In genomic region chr16:4886151-4886550, GRCh38 we compare ENCODE assay signal across 28 cellular contexts. TPM values are rescaled to one million over a fixed set of nuclear protein-coding genes. Genes with fewer than 3 reads are reported as not detected.
"Had no signal": no experiment of that assay in that cellular context is flagged by ENCODE, and none has a peak within 500 bp of the region (broad histone marks: within the 10 kb centered on the region; RNA-seq: fewer than 3 reads in every experiment).

No MANE protein-coding gene starts in this region.

- FAIRE-seq: colon, endothelial cell of umbilical vein, frontal cortex had no signal

- H3K27ac Mint-ChIP-seq: activated CD4-positive, alpha-beta memory T cell treated with anti-CD3 and anti-CD28 coated beads, Interleukin-2, amount 10 ng/mL, durations not matched to agents 7 days and 5 days; activated CD4-positive, alpha-beta T cell treated with anti-CD3 and anti-CD28 coated beads, Interleukin-2, amount 10 ng/mL, durations not matched to agents 24 days and 14 days; activated naive CD4-positive, alpha-beta T cell treated with anti-CD3 and anti-CD28 coated beads, Interleukin-2, amount 50 U/mL, for 24 hours; activated T-cell treated with anti-CD3 and anti-CD28 coated beads, Interleukin-2, amount 50 U/mL, for 72 hours; T-cell had no signal

- H3K27me3 ChIP-seq: brain microvascular endothelial cell, esophagus muscularis mucosa, sigmoid colon, testis, upper lobe of left lung had no signal

- H3K9me3 Mint-ChIP-seq: activated CD4-positive, alpha-beta memory T cell treated with anti-CD3 and anti-CD28 coated beads, Interleukin-2, amount 10 ng/mL, durations not matched to agents 7 days and 5 days; activated CD4-positive, alpha-beta T cell treated with anti-CD3 and anti-CD28 coated beads, Interleukin-2, amount 10 ng/mL, durations not matched to agents 24 days and 14 days; activated naive CD4-positive, alpha-beta T cell treated with anti-CD3 and anti-CD28 coated beads, Interleukin-2, amount 50 U/mL, for 24 hours; activated T-cell treated with anti-CD3 and anti-CD28 coated beads, Interleukin-2, amount 50 U/mL, for 72 hours; nephron; T-cell had no signal

- H3K4me3 Mint-ChIP-seq: activated CD4-positive, alpha-beta memory T cell treated with anti-CD3 and anti-CD28 coated beads, Interleukin-2, amount 10 ng/mL, durations not matched to agents 7 days and 5 days; activated CD4-positive, alpha-beta T cell treated with anti-CD3 and anti-CD28 coated beads, Interleukin-2, amount 10 ng/mL, durations not matched to agents 24 days and 14 days; activated naive CD4-positive, alpha-beta T cell treated with anti-CD3 and anti-CD28 coated beads, Interleukin-2, amount 50 U/mL, for 24 hours; activated T-cell treated with anti-CD3 and anti-CD28 coated beads, Interleukin-2, amount 50 U/mL, for 72 hours; nephron; T-cell had no signal

- H3K4me3 ChIP-seq: esophagus muscularis mucosa, sigmoid colon, testis, upper lobe of left lung had no signal

- ATAC-seq: activated CD4-positive, CD25-positive, alpha-beta regulatory T cell treated with anti-CD3 and anti-CD28 coated beads, Interleukin-2, amount 50 U/mL, for 24 hours; activated T-cell treated with anti-CD3 and anti-CD28 coated beads, Interleukin-2, amount 50 U/mL, for 72 hours; left ventricle myocardium superior; T-cell had no signal

- H3K27me3 Mint-ChIP-seq: activated CD4-positive, alpha-beta memory T cell treated with anti-CD3 and anti-CD28 coated beads, Interleukin-2, amount 10 ng/mL, durations not matched to agents 7 days and 5 days; activated CD4-positive, alpha-beta T cell treated with anti-CD3 and anti-CD28 coated beads, Interleukin-2, amount 10 ng/mL, durations not matched to agents 24 days and 14 days; activated naive CD4-positive, alpha-beta T cell treated with anti-CD3 and anti-CD28 coated beads, Interleukin-2, amount 50 U/mL, for 24 hours; progenitor cell of endocrine pancreas; T-cell had no signal

- DNase-seq: activated CD4-positive, alpha-beta memory T cell treated with anti-CD3 and anti-CD28 coated beads, Interleukin-2, amount 10 ng/mL, durations not matched to agents 7 days and 5 days; activated CD4-positive, alpha-beta T cell treated with anti-CD3 and anti-CD28 coated beads, Interleukin-2, amount 10 ng/mL, durations not matched to agents 24 days and 14 days; activated gamma-delta T cell; activated T-cell treated with anti-CD3 and anti-CD28 coated beads, Interleukin-2, amount 50 U/mL, for 72 hours; brain microvascular endothelial cell; central memory CD4-positive, alpha-beta T cell; effector memory CD4-positive, alpha-beta T cell; head of caudate nucleus; hypothalamus; left ventricle myocardium superior; midbrain; retina; sigmoid colon; stimulated activated CD4-positive, alpha-beta T cell treated with anti-CD3 and anti-CD28 coated beads, Interleukin-2, amount 100 ng/mL, for 48 hours; stimulated activated CD8-positive, alpha-beta memory T cell treated with anti-CD3 and anti-CD28 coated beads, Interleukin-4, amount 100 ng/mL, for 48 hours; stimulated activated naive CD4-positive, alpha-beta T cell; T-cell; T1000; testis had no signal

- H3K4me1 Mint-ChIP-seq: activated CD4-positive, alpha-beta memory T cell treated with anti-CD3 and anti-CD28 coated beads, Interleukin-2, amount 10 ng/mL, durations not matched to agents 7 days and 5 days; activated CD4-positive, alpha-beta T cell treated with anti-CD3 and anti-CD28 coated beads, Interleukin-2, amount 10 ng/mL, durations not matched to agents 24 days and 14 days; activated naive CD4-positive, alpha-beta T cell treated with anti-CD3 and anti-CD28 coated beads, Interleukin-2, amount 50 U/mL, for 24 hours had no signal

- H3K27ac ChIP-seq: brain microvascular endothelial cell, esophagus muscularis mucosa, sigmoid colon, testis, upper lobe of left lung had no signal

- H3K9me3 ChIP-seq: esophagus muscularis mucosa, sigmoid colon, testis, upper lobe of left lung had no signal

RNA-seq across cellular contexts. Expression of gene PPL, which starts 50.8 kb away (rescaled TPM):
- total RNA-seq: activated CD4-positive, alpha-beta T cell treated with anti-CD3 and anti-CD28 coated beads, Interleukin-2, amount 10 ng/mL, durations not matched to agents 24 days and 14 days had no signal
